Comparison of ENCODE assay signal across 11 cellular contexts in genomic region chr1:206000641-206001339, GRCh38. TPM values are rescaled to one million over a fixed set of nuclear protein-coding genes. Genes with fewer than 3 reads are reported as not detected.
DNase-seq lines count a peak whose midpoint lies in the region; ATAC-seq and TF ChIP-seq lines count a peak whose summit lies in the region.
"Had no signal": no experiment of that assay in that cellular context is flagged by ENCODE, and none has a peak within 500 bp of the region (broad histone marks: within the 10 kb centered on the region; RNA-seq: fewer than 3 reads in every experiment).

No MANE protein-coding gene starts in this region.

- H3K27me3 Mint-ChIP-seq in CD14-positive monocyte (ENCODE audit: low read depth in 3 of 3) = peaks cover 0 to 3% (median 0%) of the 10 kb centered on the region in 3 donors
- no peaks in the 10 kb centered on the region for H3K27me3 Mint-ChIP-seq in chondrocyte (ENCODE audit: low read depth)

- peak overlapping the region; percentile 61 for H3K4me3 ChIP-seq in skeletal muscle satellite cell (ENCODE audit: low read length)
- H3K4me3 ChIP-seq: SJCRH30 had no signal

- no peak for ATAC-seq in GM21381 (IDR thresholded peaks at IDR 0.05; ENCODE audit: unreplicated experiment)
- ATAC-seq in GM18517 (IDR thresholded peaks at IDR 0.05; ENCODE audit: unreplicated experiment) = no peak
- ATAC-seq: effector memory CD8-positive, alpha-beta T cell had no signal

- H3K4me3 Mint-ChIP-seq in CD14-positive monocyte (no peak overlapping the region), chondrocyte (ENCODE audit: unreplicated experiment) (no peak overlapping the region)
- H3K4me3 Mint-ChIP-seq: effector memory CD8-positive, alpha-beta T cell had no signal

- peaks cover 44% of the 10 kb centered on the region for H3K4me1 ChIP-seq in skeletal muscle satellite cell (ENCODE audit: control insufficient read depth, insufficient read depth, low read length)
- H3K4me1 ChIP-seq: SJCRH30 had no signal

- H3K27ac Mint-ChIP-seq in CD14-positive monocyte (peak overlapping the region in 5 of 7 donors; percentile 40 to 78 (median 70)), chondrocyte (ENCODE audit: unreplicated experiment) (peak overlapping the region; percentile 90)
- H3K27ac Mint-ChIP-seq: effector memory CD8-positive, alpha-beta T cell had no signal

- H3K9ac ChIP-seq in skeletal muscle satellite cell (ENCODE audit: low read depth, low read length) = peak overlapping the region; percentile 65

- H3K4me1 Mint-ChIP-seq in CD14-positive monocyte (peaks cover 55% of the 10 kb centered on the region), chondrocyte (ENCODE audit: low read depth) (peaks cover 58% of the 10 kb centered on the region)

- intact Hi-C loops in CD14-positive monocyte (cut with micrococcal nuclease) = no loop called here

- H3K36me3 Mint-ChIP-seq in CD14-positive monocyte (peaks cover 0 to 5% of the 10 kb centered on the region in 2 donors), chondrocyte (ENCODE audit: low read depth) (peaks cover 7% of the 10 kb centered on the region)

- no peaks in the 10 kb centered on the region for H3K36me3 ChIP-seq in skeletal muscle satellite cell (ENCODE audit: insufficient read depth, low read length)
- H3K36me3 ChIP-seq: SJCRH30 had no signal

- TF ChIP-seq CTCF in CD14-positive monocyte (IDR thresholded peaks at IDR 0.05) (no peak), chondrocyte (IDR thresholded peaks at IDR 0.05) (no peak)

- DNase-seq in CD14-positive monocyte (ENCODE audit: low spot score) = no peak
- peak; percentile 59 for DNase-seq in M059J (ENCODE audit: low read depth)
- DNase-seq in chondrocyte (ENCODE audit: low spot score) = no peak
- DNase-seq in GOT3 (lab: John Stamatoyannopoulos, UW) = no peak
- DNase-seq in NCI-H524 (lab: John Stamatoyannopoulos, UW) = no peak
- DNase-seq: effector memory CD8-positive, alpha-beta T cell; NCI-H2171 treated with DMSO at 0.1 percent for 48 hours; SJCRH30 had no signal

- H3K4me2 ChIP-seq in skeletal muscle satellite cell (ENCODE audit: low read length) = peak overlapping the region; percentile 79

- no peaks in the 10 kb centered on the region for H3K9me3 ChIP-seq in skeletal muscle satellite cell (replicated peaks; ENCODE audit: low read length)
- H3K9me3 ChIP-seq: SJCRH30 had no signal

- peaks cover 2% of the 10 kb centered on the region for H3K27me3 ChIP-seq in skeletal muscle satellite cell (ENCODE audit: control insufficient read depth, insufficient read depth, low read length)
- H3K27me3 ChIP-seq: SJCRH30 had no signal

- peaks cover 6 to 12% (median 7%) of the 10 kb centered on the region in 7 donors for H3K9me3 Mint-ChIP-seq in CD14-positive monocyte
- peaks cover 3% of the 10 kb centered on the region for H3K9me3 Mint-ChIP-seq in chondrocyte (ENCODE audit: low read depth)
- H3K9me3 Mint-ChIP-seq: effector memory CD8-positive, alpha-beta T cell had no signal

RNA-seq across cellular contexts. Expression of gene RAB7B, which starts 2.4 kb away (rescaled TPM):
- under 1 TPM; 0.41 to 0.52 TPM for polyA plus RNA-seq in CD14-positive monocyte
- total RNA-seq in M059J (2014; rRNA removed; shearing (Covaris generic)) = 0.44 and 0.69 TPM in 2 replicates
- total RNA-seq in chondrocyte = 3.5 to 4.5 TPM (median 4.4 TPM) in 3 replicates
- total RNA-seq in skeletal muscle satellite cell (2012; rRNA removed) = 4.6 and 6.8 TPM in 2 replicates
- total RNA-seq: SJCRH30 had no signal

RNA-seq across cellular contexts. Expression of gene CTSE, which starts 22.9 kb away (rescaled TPM):
- not detected for polyA plus RNA-seq in CD14-positive monocyte
- total RNA-seq in M059J (2014; rRNA removed; shearing (Covaris generic)) = not detected in 2 replicates
- not detected in 3 replicates for total RNA-seq in chondrocyte
- total RNA-seq in skeletal muscle satellite cell (2012; rRNA removed) = not detected in 2 replicates
- total RNA-seq: SJCRH30 had no signal

RNA-seq across cellular contexts. Expression of gene RHEX, which starts 52.2 kb away (rescaled TPM):
- not detected for polyA plus RNA-seq in CD14-positive monocyte
- total RNA-seq in M059J (2014; rRNA removed; shearing (Covaris generic)) = not detected in 2 replicates
- not detected in 3 replicates for total RNA-seq in chondrocyte
- not detected in 2 replicates for total RNA-seq in skeletal muscle satellite cell (2012; rRNA removed)
- total RNA-seq: SJCRH30 had no signal

RNA-seq across cellular contexts. Expression of gene SLC26A9, which starts 57.5 kb away (rescaled TPM):
- not detected for polyA plus RNA-seq in CD14-positive monocyte
- total RNA-seq in M059J (2014; rRNA removed; shearing (Covaris generic)) = 0.07 TPM in 1 of 2 replicates, not detected in the other
- total RNA-seq in chondrocyte = not detected in 3 replicates
- total RNA-seq in skeletal muscle satellite cell (2012; rRNA removed) = not detected in 2 replicates
